Comparison of ENCODE assay signal across 30 cellular contexts in genomic region chr5:7218146-7218545, GRCh38.
"Had no signal": no experiment of that assay in that cellular context is flagged by ENCODE, and none has a peak within 500 bp of the region (broad histone marks: within the 10 kb centered on the region; RNA-seq: fewer than 3 reads in every experiment).

No MANE protein-coding gene starts in this region.

- H3K4me3 ChIP-seq: adrenal gland, body of pancreas had no signal

- H3K4me1 Mint-ChIP-seq: activated CD4-positive, alpha-beta T cell treated with anti-CD3 and anti-CD28 coated beads for 36 hours; activated CD4-positive, alpha-beta T cell treated with anti-CD3 and anti-CD28 coated beads, Interleukin-2, amount 10 ng/mL, durations not matched to agents 24 days and 14 days; activated CD8-positive, alpha-beta memory T cell treated with anti-CD3 and anti-CD28 coated beads, Interleukin-2, amount 10 ng/mL, durations not matched to agents 7 days and 5 days; activated naive CD4-positive, alpha-beta T cell treated with anti-CD3 and anti-CD28 coated beads, Interleukin-2, amount 50 U/mL, for 24 hours; activated naive CD8-positive, alpha-beta T cell treated with anti-CD3 and anti-CD28 coated beads for 36 hours; activated naive CD8-positive, alpha-beta T cell treated with anti-CD3 and anti-CD28 coated beads, Interleukin-2, amount 50 U/mL, for 24 hours; T-helper 17 cell had no signal

- H3K27ac ChIP-seq: adrenal gland, body of pancreas, epithelial cell of prostate had no signal

- H3K27ac Mint-ChIP-seq: activated CD4-positive, alpha-beta memory T cell treated with anti-CD3 and anti-CD28 coated beads for 36 hours; activated CD4-positive, alpha-beta T cell treated with anti-CD3 and anti-CD28 coated beads for 36 hours; activated CD4-positive, alpha-beta T cell treated with anti-CD3 and anti-CD28 coated beads, Interleukin-2, amount 10 ng/mL, durations not matched to agents 24 days and 14 days; activated CD8-positive, alpha-beta memory T cell treated with anti-CD3 and anti-CD28 coated beads, Interleukin-2, amount 10 ng/mL, durations not matched to agents 7 days and 5 days; activated CD8-positive, alpha-beta T cell treated with anti-CD3 and anti-CD28 coated beads, Interleukin-2, amount 10 ng/mL, durations not matched to agents 7 days and 5 days; activated naive CD4-positive, alpha-beta T cell treated with anti-CD3 and anti-CD28 coated beads for 36 hours; activated naive CD4-positive, alpha-beta T cell treated with anti-CD3 and anti-CD28 coated beads, Interleukin-2, amount 50 U/mL, for 24 hours; activated naive CD8-positive, alpha-beta T cell treated with anti-CD3 and anti-CD28 coated beads for 36 hours; activated naive CD8-positive, alpha-beta T cell treated with anti-CD3 and anti-CD28 coated beads, Interleukin-2, amount 50 U/mL, for 24 hours; activated T-helper 1 cell treated with anti-CD3 and anti-CD28 coated beads, Interleukin-12 subunit alpha, Interleukin-12 subunit beta, Interleukin-2, Interleukin-4 antibody, amounts not matched to agents 30 ng/mL and 10 ng/mL and 1 ng/mL, durations not matched to agents 14 hours and 24 hours and 36 hours; activated T-helper 2 cell treated with anti-CD3 and anti-CD28 coated beads, Interferon-gamma antibody, Interleukin-2, Interleukin-4, amounts not matched to agents 10 μg/mL and 5 μg/mL and 100 μg/mL, durations not matched to agents 14 hours and 24 hours and 36 hours; T-helper 17 cell; T-helper 2 cell treated with Interferon-gamma antibody and Interleukin-4, amounts not matched to agents 5 μg/mL and 100 μg/mL, for 36 hours had no signal

- H3K36me3 Mint-ChIP-seq: activated CD4-positive, alpha-beta memory T cell treated with anti-CD3 and anti-CD28 coated beads for 36 hours; activated CD8-positive, alpha-beta memory T cell treated with anti-CD3 and anti-CD28 coated beads, Interleukin-2, amount 10 ng/mL, durations not matched to agents 7 days and 5 days; activated naive CD4-positive, alpha-beta T cell treated with anti-CD3 and anti-CD28 coated beads, Interleukin-2, amount 50 U/mL, for 24 hours; activated naive CD8-positive, alpha-beta T cell treated with anti-CD3 and anti-CD28 coated beads for 36 hours had no signal

- H3K4me1 ChIP-seq: adrenal gland, body of pancreas had no signal

- H3K36me3 ChIP-seq: adrenal gland had no signal

- ATAC-seq: activated CD4-positive, alpha-beta T cell treated with anti-CD3 and anti-CD28 coated beads for 36 hours; activated CD8-positive, alpha-beta memory T cell treated with anti-CD3 and anti-CD28 coated beads, Interleukin-2, amount 10 ng/mL, durations not matched to agents 7 days and 5 days; activated CD8-positive, alpha-beta T cell treated with anti-CD3 and anti-CD28 coated beads, Interleukin-2, amount 10 ng/mL, durations not matched to agents 7 days and 5 days; activated naive CD8-positive, alpha-beta T cell treated with anti-CD3 and anti-CD28 coated beads, Interleukin-2, amount 50 U/mL, for 24 hours; body of pancreas; esophagus mucosa; T-helper 17 cell had no signal

- DNase-seq: activated CD4-positive, alpha-beta memory T cell treated with anti-CD3 and anti-CD28 coated beads for 36 hours; activated CD4-positive, alpha-beta T cell treated with anti-CD3 and anti-CD28 coated beads for 36 hours; activated CD4-positive, alpha-beta T cell treated with anti-CD3 and anti-CD28 coated beads, Interleukin-2, amount 10 ng/mL, durations not matched to agents 24 days and 14 days; activated CD4-positive, CD25-positive, alpha-beta regulatory T cell; activated CD4-positive, CD25-positive, alpha-beta regulatory T cell treated with anti-CD3 and anti-CD28 coated beads, Interleukin-2, amount 50 U/mL, for 72 hours; activated CD8-positive, alpha-beta memory T cell treated with anti-CD3 and anti-CD28 coated beads, Interleukin-2, amount 10 ng/mL, durations not matched to agents 7 days and 5 days; activated CD8-positive, alpha-beta memory T cell treated with anti-CD3 and anti-CD28 coated beads, Interleukin-2, amount 50 U/mL, for 4 hours; activated CD8-positive, alpha-beta T cell treated with anti-CD3 and anti-CD28 coated beads, Interleukin-2, amount 10 ng/mL, durations not matched to agents 7 days and 5 days; activated effector memory CD4-positive, alpha-beta T cell treated with anti-CD3 and anti-CD28 coated beads, Interleukin-2, amount 50 U/mL, for 16 hours; activated naive CD4-positive, alpha-beta T cell treated with anti-CD3 and anti-CD28 coated beads for 36 hours; activated naive CD8-positive, alpha-beta T cell treated with anti-CD3 and anti-CD28 coated beads for 36 hours; activated naive CD8-positive, alpha-beta T cell treated with anti-CD3 and anti-CD28 coated beads, Interleukin-2, amount 50 U/mL, for 24 hours; activated T-cell treated with anti-CD3 and anti-CD28 coated beads, Interleukin-2, amount 50 U/mL, for 1 hour; activated T-cell treated with anti-CD3 and anti-CD28 coated beads, Interleukin-2, amount 50 U/mL, for 48 hours; adrenal gland; amygdala; aorta; body of pancreas; caudate nucleus; effector CD8-positive, alpha-beta T cell; foreskin fibroblast; T-helper 1 cell; T-helper 17 cell; T1000 had no signal

- H3K27me3 Mint-ChIP-seq: activated CD4-positive, alpha-beta memory T cell treated with anti-CD3 and anti-CD28 coated beads for 36 hours; activated CD4-positive, alpha-beta T cell treated with anti-CD3 and anti-CD28 coated beads for 36 hours; activated CD4-positive, alpha-beta T cell treated with anti-CD3 and anti-CD28 coated beads, Interleukin-2, amount 10 ng/mL, durations not matched to agents 24 days and 14 days; activated CD8-positive, alpha-beta memory T cell treated with anti-CD3 and anti-CD28 coated beads, Interleukin-2, amount 10 ng/mL, durations not matched to agents 7 days and 5 days; activated naive CD4-positive, alpha-beta T cell treated with anti-CD3 and anti-CD28 coated beads, Interleukin-2, amount 50 U/mL, for 24 hours; activated naive CD8-positive, alpha-beta T cell treated with anti-CD3 and anti-CD28 coated beads, Interleukin-2, amount 50 U/mL, for 24 hours; T-helper 17 cell had no signal

- H3K4me3 Mint-ChIP-seq: activated CD4-positive, alpha-beta memory T cell treated with anti-CD3 and anti-CD28 coated beads for 36 hours; activated CD4-positive, alpha-beta T cell treated with anti-CD3 and anti-CD28 coated beads for 36 hours; activated CD4-positive, alpha-beta T cell treated with anti-CD3 and anti-CD28 coated beads, Interleukin-2, amount 10 ng/mL, durations not matched to agents 24 days and 14 days; activated CD8-positive, alpha-beta memory T cell treated with anti-CD3 and anti-CD28 coated beads, Interleukin-2, amount 10 ng/mL, durations not matched to agents 7 days and 5 days; activated CD8-positive, alpha-beta T cell treated with anti-CD3 and anti-CD28 coated beads, Interleukin-2, amount 10 ng/mL, durations not matched to agents 7 days and 5 days; activated naive CD4-positive, alpha-beta T cell treated with anti-CD3 and anti-CD28 coated beads for 36 hours; activated naive CD4-positive, alpha-beta T cell treated with anti-CD3 and anti-CD28 coated beads, Interleukin-2, amount 50 U/mL, for 24 hours; activated naive CD8-positive, alpha-beta T cell treated with anti-CD3 and anti-CD28 coated beads for 36 hours; activated naive CD8-positive, alpha-beta T cell treated with anti-CD3 and anti-CD28 coated beads, Interleukin-2, amount 50 U/mL, for 24 hours; activated T-helper 1 cell treated with anti-CD3 and anti-CD28 coated beads, Interleukin-12 subunit alpha, Interleukin-12 subunit beta, Interleukin-2, Interleukin-4 antibody, amounts not matched to agents 30 ng/mL and 10 ng/mL and 1 ng/mL, durations not matched to agents 14 hours and 24 hours and 36 hours; T-helper 17 cell; T-helper 2 cell treated with Interferon-gamma antibody and Interleukin-4, amounts not matched to agents 5 μg/mL and 100 μg/mL, for 36 hours had no signal

- H3K27me3 ChIP-seq: adrenal gland, body of pancreas had no signal

- H3K9me3 Mint-ChIP-seq: activated CD4-positive, alpha-beta memory T cell treated with anti-CD3 and anti-CD28 coated beads for 36 hours; activated CD4-positive, alpha-beta T cell treated with anti-CD3 and anti-CD28 coated beads, Interleukin-2, amount 10 ng/mL, durations not matched to agents 24 days and 14 days; activated naive CD4-positive, alpha-beta T cell treated with anti-CD3 and anti-CD28 coated beads for 36 hours; activated T-helper 1 cell treated with anti-CD3 and anti-CD28 coated beads, Interleukin-12 subunit alpha, Interleukin-12 subunit beta, Interleukin-2, Interleukin-4 antibody, amounts not matched to agents 30 ng/mL and 10 ng/mL and 1 ng/mL, durations not matched to agents 14 hours and 24 hours and 36 hours; activated T-helper 2 cell treated with anti-CD3 and anti-CD28 coated beads, Interferon-gamma antibody, Interleukin-2, Interleukin-4, amounts not matched to agents 10 μg/mL and 5 μg/mL and 100 μg/mL, durations not matched to agents 14 hours and 24 hours and 36 hours; T-helper 2 cell treated with Interferon-gamma antibody and Interleukin-4, amounts not matched to agents 5 μg/mL and 100 μg/mL, for 36 hours had no signal
